In genomic region chr22:23772315-23773246, GRCh38 we compare ENCODE assay signal across 8 cellular contexts. TPM values are rescaled to one million over a fixed set of nuclear protein-coding genes. Genes with fewer than 3 reads are reported as not detected.
A peak's percentile ranks its signal among the peaks of the same experiment; 100 is the strongest.
DNase-seq lines count a peak whose midpoint lies in the region; ATAC-seq and TF ChIP-seq lines count a peak whose summit lies in the region.

TSS of gene MMP11 (plus strand) at chr22:23772849. CDS start at chr22:23772871, 22 bp downstream.

- TF ChIP-seq POLR2A in gastroesophageal sphincter (IDR thresholded peaks at IDR 0.05) (no peak), ovary (IDR thresholded peaks at IDR 0.05) (no peak)

- peaks cover 16% of the 10 kb centered on the region for H3K27me3 Mint-ChIP-seq in activated T-helper 2 cell treated with anti-CD3 and anti-CD28 coated beads, Interferon-gamma antibody, Interleukin-2, Interleukin-4, amounts not matched to agents 10 μg/mL and 5 μg/mL and 100 μg/mL, durations not matched to agents 14 hours and 24 hours and 36 hours (ENCODE audit: low read depth)

- no peak within 1 kb of the TSS for H3K27ac Mint-ChIP-seq in activated T-helper 2 cell treated with anti-CD3 and anti-CD28 coated beads, Interferon-gamma antibody, Interleukin-2, Interleukin-4, amounts not matched to agents 10 μg/mL and 5 μg/mL and 100 μg/mL, durations not matched to agents 14 hours and 24 hours and 36 hours

- TF ChIP-seq CTCF in GM13977 (IDR thresholded peaks at IDR 0.05; ENCODE audit: extremely low read depth, insufficient read depth, missing control alignments) (peak; percentile 22), gastroesophageal sphincter (IDR thresholded peaks at IDR 0.05) (peak in 2 of 4 experiments; percentile 17 to 19), ovary (IDR thresholded peaks at IDR 0.05) (no peak)

- no peaks in the 10 kb centered on the region for H3K9me3 Mint-ChIP-seq in activated T-helper 2 cell treated with anti-CD3 and anti-CD28 coated beads, Interferon-gamma antibody, Interleukin-2, Interleukin-4, amounts not matched to agents 10 μg/mL and 5 μg/mL and 100 μg/mL, durations not matched to agents 14 hours and 24 hours and 36 hours

- peak within 1 kb of the TSS; percentile 41 to 68 for H3K4me3 ChIP-seq in gastroesophageal sphincter
- peak within 1 kb of the TSS; percentile 42 for H3K4me3 ChIP-seq in ovary

- DNase-seq in GM13977 (ENCODE audit: low spot score): peak; percentile 84
- peak; percentile 12 for DNase-seq in NCI-H82 treated with DMSO at 0.1 percent for 48 hours (lab: John Stamatoyannopoulos, UW; ENCODE audit: unreplicated experiment)
- no peak for DNase-seq in activated T-helper 2 cell treated with anti-CD3 and anti-CD28 coated beads, Interferon-gamma antibody, Interleukin-2, Interleukin-4, amounts not matched to agents 10 μg/mL and 5 μg/mL and 100 μg/mL, durations not matched to agents 14 hours and 24 hours and 36 hours (ENCODE audit: low spot score)
- DNase-seq in ovary: peak; percentile 58 to 79 (median 67)
- DNase-seq in cerebellar nuclear complex (lab: John Stamatoyannopoulos, UW): no peak

- ATAC-seq in gastroesophageal sphincter (peak; percentile 65), GM21576 (IDR thresholded peaks at IDR 0.05; ENCODE audit: unreplicated experiment) (no peak), GM18867 (IDR thresholded peaks at IDR 0.05; ENCODE audit: unreplicated experiment) (no peak)

- no peaks in the 10 kb centered on the region for H3K27me3 ChIP-seq in gastroesophageal sphincter
- H3K27me3 ChIP-seq in ovary: no peaks in the 10 kb centered on the region

- H3K9me3 ChIP-seq in gastroesophageal sphincter (no peaks in the 10 kb centered on the region), ovary (no peaks in the 10 kb centered on the region)

- no peak for TF ChIP-seq EP300 in gastroesophageal sphincter (IDR thresholded peaks at IDR 0.05)
- TF ChIP-seq EP300 in ovary (IDR thresholded peaks at IDR 0.05): no peak

- no peaks in the 10 kb centered on the region for H3K36me3 Mint-ChIP-seq in activated T-helper 2 cell treated with anti-CD3 and anti-CD28 coated beads, Interferon-gamma antibody, Interleukin-2, Interleukin-4, amounts not matched to agents 10 μg/mL and 5 μg/mL and 100 μg/mL, durations not matched to agents 14 hours and 24 hours and 36 hours (ENCODE audit: low read depth)

- peak within 1 kb of the TSS in 3 of 4 donors; percentile 69 to 81 (median 73) for H3K27ac ChIP-seq in gastroesophageal sphincter
- H3K27ac ChIP-seq in ovary: peak within 1 kb of the TSS in 1 of 2 donors; percentile 23

- intact Hi-C loops in activated T-helper 2 cell treated with anti-CD3 and anti-CD28 coated beads, Interferon-gamma antibody, Interleukin-2, Interleukin-4, amounts not matched to agents 10 μg/mL and 5 μg/mL and 100 μg/mL, durations not matched to agents 14 hours and 24 hours and 36 hours (cut with micrococcal nuclease): no loop called here
- intact Hi-C loops in ovary (cut with DNase I): no loop called here

- H3K4me1 ChIP-seq in gastroesophageal sphincter (peaks cover 0 to 83% (median 27%) of the 10 kb centered on the region in 3 donors), ovary (ENCODE audit: insufficient read depth) (peaks cover 16% of the 10 kb centered on the region)

- in situ Hi-C loops in GM13977 (cut with MboI; ENCODE audit: low pct_unique_long_range_greater_than_20kb, low sequenced_read_pairs, unreplicated experiment): no loop called here

- peak within 1 kb of the TSS; percentile 52 for H3K4me3 Mint-ChIP-seq in activated T-helper 2 cell treated with anti-CD3 and anti-CD28 coated beads, Interferon-gamma antibody, Interleukin-2, Interleukin-4, amounts not matched to agents 10 μg/mL and 5 μg/mL and 100 μg/mL, durations not matched to agents 14 hours and 24 hours and 36 hours (ENCODE audit: low read depth)

- H3K4me1 Mint-ChIP-seq in activated T-helper 2 cell treated with anti-CD3 and anti-CD28 coated beads, Interferon-gamma antibody, Interleukin-2, Interleukin-4, amounts not matched to agents 10 μg/mL and 5 μg/mL and 100 μg/mL, durations not matched to agents 14 hours and 24 hours and 36 hours (ENCODE audit: low read depth): peaks cover 5% of the 10 kb centered on the region

- WGBS in gastroesophageal sphincter (ENCODE audit: low coverage in 1 of 2), 2 donors: 16 to 25% methylated on average over 1 to 4 of the region's 74 CpGs
- 1 to 7% (median 1%) methylated on average over 24 to 74 of the region's 74 CpGs for WGBS in ovary, 3 donors

- no peaks in the 10 kb centered on the region for H3K36me3 ChIP-seq in gastroesophageal sphincter
- no peaks in the 10 kb centered on the region for H3K36me3 ChIP-seq in ovary

RNA-seq across cellular contexts. Expression of gene MMP11, which starts in this region (rescaled TPM):
- 0.87 and 1.0 TPM in 2 replicates for total RNA-seq in activated T-helper 2 cell treated with anti-CD3 and anti-CD28 coated beads, Interferon-gamma antibody, Interleukin-2, Interleukin-4, amounts not matched to agents 10 μg/mL and 5 μg/mL and 100 μg/mL, durations not matched to agents 14 hours and 24 hours and 36 hours
- 10 to 100 TPM in 2 of 4 donors, 1 to 10 TPM in 2; 2.3 to 11.0 (median 9.7) TPM for total RNA-seq in gastroesophageal sphincter
- 10 to 100 TPM in 4 of 7 donors, 1 to 10 TPM in 3; 1.4 to 59.7 (median 12.1) TPM for total RNA-seq in ovary
- 10 to 100 TPM in 1 of 2 donors, 1 to 10 TPM in 1; 1.4 to 11.4 TPM for polyA plus RNA-seq in ovary

Comparison
In these comparisons a context has a peak if more than half of its experiments do, and no peak if none do; other contexts are left out.
1. DNase-seq: peak in GM13977 (single experiment), NCI-H82 treated with DMSO at 0.1 percent for 48 hours (single experiment) and ovary (5 of 5); none in activated T-helper 2 cell treated with anti-CD3 and anti-CD28 coated beads, Interferon-gamma antibody, Interleukin-2, Interleukin-4, amounts not matched to agents 10 μg/mL and 5 μg/mL and 100 μg/mL, durations not matched to agents 14 hours and 24 hours and 36 hours (single experiment) and cerebellar nuclear complex (0 of 2).